ENCODE assay signal across 8 cellular contexts in genomic region chr4:6782147-6782845, GRCh38. TPM values are rescaled to one million over a fixed set of nuclear protein-coding genes. Genes with fewer than 3 reads are reported as not detected.
DNase-seq lines count a peak whose midpoint lies in the region; ATAC-seq and TF ChIP-seq lines count a peak whose summit lies in the region.

Gene KIAA0232, plus strand, starts transcription at chr4:6782727. Its CDS starts 41,727 bp downstream, at chr4:6824454.

- peaks cover 43% of the 10 kb centered on the region for H3K79me2 ChIP-seq in mammary epithelial cell (ENCODE audit: insufficient read depth, low read length)

- H3K36me3 Mint-ChIP-seq in immature natural killer cell: peaks cover 0 to 2% (median 0%) of the 10 kb centered on the region in 3 donors

- ATAC-seq in GM18873 (IDR thresholded peaks at IDR 0.05; ENCODE audit: low FRiP score, unreplicated experiment) (peak; percentile 52), HG03139 (IDR thresholded peaks at IDR 0.05; ENCODE audit: unreplicated experiment) (peak; percentile 67)

- H2AFZ ChIP-seq in mammary epithelial cell (ENCODE audit: low read depth, low read length): peak within 1 kb of the TSS; percentile 93

- peaks cover 60 to 68% of the 10 kb centered on the region in 2 donors for H3K4me1 Mint-ChIP-seq in immature natural killer cell

- peak within 1 kb of the TSS; percentile 65 for H3K27ac ChIP-seq in mammary epithelial cell (ENCODE audit: insufficient read depth, low read depth, low read length)

- WGBS in mammary epithelial cell (ENCODE audit: low coverage, missing lambda C conversion rate): no CpG with 5 or more reads among the region's 100 CpGs

- no peaks in the 10 kb centered on the region for H3K9me3 ChIP-seq in mammary epithelial cell (replicated peaks; ENCODE audit: insufficient read depth, low read length)

- in situ Hi-C loops in mammary epithelial cell (cut with MboI; ENCODE audit: low sequenced_read_pairs in 2 of 2): no loop called here

- H3K27me3 ChIP-seq in mammary epithelial cell (ENCODE audit: insufficient read depth, low read length): no peaks in the 10 kb centered on the region

- DNase-seq in AG04449 (ENCODE audit: low read depth, low spot score) (peak; percentile 65), NCI-H2227 (lab: John Stamatoyannopoulos, UW; ENCODE audit: unreplicated experiment) (peak; percentile 93), mammary epithelial cell (peak; percentile 88), immature natural killer cell (peak; percentile 92 to 93 (median 93)), smooth muscle cell of the brain vasculature (ENCODE audit: low read depth, low spot score) (peak; percentile 75)

- peak within 1 kb of the TSS; percentile 66 for H3K9ac ChIP-seq in mammary epithelial cell (ENCODE audit: insufficient read depth, low read length)

- POLR2A ChIA-PET in AG04449 (lab: Yijun Ruan, JAX): no interaction called here

- peak within 1 kb of the TSS; percentile 75 to 93 (median 88) for H3K27ac Mint-ChIP-seq in immature natural killer cell

- peaks cover 5 to 12% (median 8%) of the 10 kb centered on the region in 3 donors for H3K27me3 Mint-ChIP-seq in immature natural killer cell (ENCODE audit: low read depth in 3 of 3)

- intact Hi-C loops in mammary epithelial cell (cut with micrococcal nuclease): no loop called here

- peak within 1 kb of the TSS; percentile 86 to 91 (median 88) for H3K4me3 Mint-ChIP-seq in immature natural killer cell

- peaks cover 3% of the 10 kb centered on the region for H3K4me1 ChIP-seq in mammary epithelial cell (ENCODE audit: insufficient read depth, low read length)

- dilution Hi-C loops in mammary epithelial cell (cut with HindIII; ENCODE audit: low sequenced_read_pairs): no loop called here

- H3K36me3 ChIP-seq in mammary epithelial cell (ENCODE audit: insufficient read depth, low read length): peaks cover 3% of the 10 kb centered on the region

- peak within 1 kb of the TSS; percentile 86 for H3K4me3 ChIP-seq in AG04449 (ENCODE audit: low read depth, low read length)
- peak within 1 kb of the TSS; percentile 98 for H3K4me3 ChIP-seq in WI38 (ENCODE audit: low read depth, low read length)
- peak within 1 kb of the TSS; percentile 69 to 91 (median 85) for H3K4me3 ChIP-seq in mammary epithelial cell (replicated peaks in 1 of 3; ENCODE audit: insufficient read depth in 1 of 3, low read depth in 2 of 3, low read length in 3 of 3)

- H3K4me2 ChIP-seq in mammary epithelial cell (ENCODE audit: insufficient read depth, low read depth, low read length): peak within 1 kb of the TSS; percentile 99

- H3K9me3 Mint-ChIP-seq in immature natural killer cell: no peaks in the 10 kb centered on the region

- BruUV-seq in mammary epithelial cell (replicated peaks; lab: Mats Ljungman, UMichigan): no TSS peak

- no peak for TF ChIP-seq CTCF in AG04449 (IDR thresholded peaks at IDR 0.05; ENCODE audit: insufficient read depth, low read length, missing control alignments)
- no peak for TF ChIP-seq CTCF in WI38 (IDR thresholded peaks at IDR 0.05; ENCODE audit: low read depth, low read length)
- TF ChIP-seq CTCF in mammary epithelial cell (conservative IDR thresholded peaks at IDR 0.05 in 1 of 2, IDR thresholded peaks at IDR 0.05 in 1 of 2; ENCODE audit: extremely low read depth in 1 of 2, insufficient read depth in 1 of 2, low read depth in 1 of 2, low read length in 2 of 2): no peak

- CTCF ChIA-PET in AG04449 (lab: Yijun Ruan, JAX) (interaction anchor here (0.7 to 4.7 kb wide), 5 partner anchors 9 to 91 kb away, joined by 3 to 26 read pairs (median 3); no protein-coding TSS in a partner anchor), mammary epithelial cell (lab: Charles Lee; ENCODE audit: low non-redundant PET) (no interaction called here)

- peaks cover 5% of the 10 kb centered on the region for H4K20me1 ChIP-seq in mammary epithelial cell (ENCODE audit: insufficient read depth, low read length)

RNA-seq across cellular contexts. Expression of gene KIAA0232, which starts in this region (rescaled TPM):
- 10 to 100 TPM; 20.0 to 37.5 TPM for total RNA-seq in mammary epithelial cell
- polyA plus RNA-seq in mammary epithelial cell (6.7 TPM), immature natural killer cell (10 to 100 TPM in 1 of 3 donors, 1 to 10 TPM in 2; 3.7 to 21.6 (median 5.9) TPM)
- polyA minus RNA-seq in mammary epithelial cell: 11.6 TPM

Comparison
In these comparisons a context has a peak if more than half of its experiments do, and no peak if none do; other contexts are left out.
1. Peak in every context shown above with its lines: DNase-seq, ATAC-seq, H3K4me3 ChIP-seq and H3K27ac ChIP-seq.